In genomic region chr3:45426161-45426560, GRCh38 we compare ENCODE assay signal across 1 cellular context.
TF ChIP-seq lines count a peak whose summit lies in the region.

No MANE protein-coding gene starts in this region.

TF ChIP-seq in K562, 482 proteins besides CTCF, POLR2A, EP300 and RAD21:
- TF ChIP-seq HMGN3 (IDR thresholded peaks at IDR 0.05; ENCODE audit: borderline replicate concordance, extremely low read depth, insufficient read length, low read depth, low read length) (no peak), ARNT (IDR thresholded peaks at IDR 0.05) (no peak), ZNF316 (IDR thresholded peaks at IDR 0.05) (no peak), SOX6 (IDR thresholded peaks at IDR 0.05) (no peak), ZSCAN32 (CRISPR knock-in tag; IDR thresholded peaks at IDR 0.05) (no peak), BRCA1 (IDR thresholded peaks at IDR 0.05) (no peak), BRCA1 (CRISPR knock-in tag; IDR thresholded peaks at IDR 0.05) (no peak), RFX1 (IDR thresholded peaks at IDR 0.05) (peak; percentile 67), E2F8 (IDR thresholded peaks at IDR 0.05; ENCODE audit: low read depth, partially characterized antibody) (no peak)
